ENCODE assay signal across 9 cellular contexts in genomic region chr22:32764330-32765116, GRCh38. TPM values are rescaled to one million over a fixed set of nuclear protein-coding genes. Genes with fewer than 3 reads are reported as not detected.
DNase-seq lines count a peak whose midpoint lies in the region; ATAC-seq and TF ChIP-seq lines count a peak whose summit lies in the region.
"Had no signal": no experiment of that assay in that cellular context is flagged by ENCODE, and none has a peak within 500 bp of the region (broad histone marks: within the 10 kb centered on the region; RNA-seq: fewer than 3 reads in every experiment).

No MANE protein-coding gene starts in this region.

- no peaks in the 10 kb centered on the region for H3K27me3 ChIP-seq in adrenal gland
- peaks cover 0 to 3% (median 0%) of the 10 kb centered on the region in 9 donors for H3K27me3 ChIP-seq in heart left ventricle

- H3K36me3 ChIP-seq in adrenal gland (replicated peaks in 1 of 2): no peaks in the 10 kb centered on the region
- H3K36me3 ChIP-seq in heart left ventricle: no peaks in the 10 kb centered on the region

- H3K27ac Mint-ChIP-seq in T-helper 17 cell: no peak overlapping the region

- TF ChIP-seq POLR2A in adrenal gland (IDR thresholded peaks at IDR 0.05): no peak
- no peak for TF ChIP-seq POLR2A in heart left ventricle (IDR thresholded peaks at IDR 0.05)

- no peak overlapping the region for H3K4me3 Mint-ChIP-seq in T-helper 17 cell

- H3K27me3 Mint-ChIP-seq in T-helper 17 cell: peaks cover 39% of the 10 kb centered on the region

- H3K4me1 ChIP-seq in adrenal gland (replicated peaks in 1 of 2): peaks cover 0 to 4% of the 10 kb centered on the region in 2 donors
- peaks cover 5 to 53% (median 33%) of the 10 kb centered on the region in 12 donors for H3K4me1 ChIP-seq in heart left ventricle

- H3K4me1 Mint-ChIP-seq in T-helper 17 cell: peaks cover 2% of the 10 kb centered on the region

- TF ChIP-seq CTCF in adrenal gland (IDR thresholded peaks at IDR 0.05) (no peak), heart left ventricle (IDR thresholded peaks at IDR 0.05) (no peak), retinal pigment epithelial cell (conservative IDR thresholded peaks at IDR 0.05; ENCODE audit: low read depth, low read length) (no peak)

- H3K4me3 ChIP-seq in adrenal gland (no peak overlapping the region), heart left ventricle (no peak overlapping the region), retinal pigment epithelial cell (ENCODE audit: low read length) (no peak overlapping the region)

- intact Hi-C loops in adrenal gland (cut with DNase I) (no loop called here), heart left ventricle (cut with DNase I) (loop anchor here in 4 of 10 donors (5.0 to 10.0 kb wide), 7 partner anchors 33 to 230 kb away; no protein-coding TSS in a partner anchor)

- peak overlapping the region in 3 of 5 donors; percentile 38 to 88 (median 67) for H3K27ac ChIP-seq in adrenal gland
- H3K27ac ChIP-seq in heart left ventricle: peak overlapping the region; percentile 64 to 89 (median 72)

- WGBS in adrenal gland, 4 donors: 51 to 64% (median 57%) methylated on average over 14 to 15 of the region's 15 CpGs
- 48 to 62% (median 50%) methylated on average over 12 to 15 of the region's 15 CpGs for WGBS in heart left ventricle, 4 donors

- H3K9me3 ChIP-seq in adrenal gland (replicated peaks in 1 of 3): no peaks in the 10 kb centered on the region
- H3K9me3 ChIP-seq in heart left ventricle: peaks cover 0 to 20% (median 1%) of the 10 kb centered on the region in 12 donors
- H3K9me3 ChIP-seq in T-helper 17 cell (ENCODE audit: control insufficient read depth, low read length, poor library complexity, severe bottlenecking): no peaks in the 10 kb centered on the region

- DNase-seq in GM04503 (ENCODE audit: low read depth) (peak; percentile 47), adrenal gland (peak in 5 of 7 donors; percentile 5 to 60 (median 30)), heart left ventricle (peak; percentile 38 to 76 (median 72)), retinal pigment epithelial cell (ENCODE audit: low read depth) (peak; percentile 80), T-helper 17 cell (no peak)

- ATAC-seq in heart left ventricle (peak; percentile 22 to 81 (median 70)), HG02623 (IDR thresholded peaks at IDR 0.05; ENCODE audit: unreplicated experiment) (no peak), T-helper 17 cell (no peak), GM19452 (IDR thresholded peaks at IDR 0.05; ENCODE audit: unreplicated experiment) (no peak), GM18907 (IDR thresholded peaks at IDR 0.05; ENCODE audit: unreplicated experiment) (no peak)
- ATAC-seq: Panc1 had no signal

- no peaks in the 10 kb centered on the region for H3K36me3 Mint-ChIP-seq in T-helper 17 cell (ENCODE audit: low read depth)

RNA-seq across cellular contexts. Expression of gene TIMP3, which starts 37.0 kb away (rescaled TPM):
- total RNA-seq in adrenal gland (100 to 1,000 TPM; 248 to 677 (median 477) TPM), heart left ventricle (100 to 1,000 TPM; 121 to 629 (median 187) TPM), T-helper 17 cell (under 1 TPM in 1 of 2 donors, not detected in 1; 0.26 TPM)
- polyA plus RNA-seq in adrenal gland (100 to 1,000 TPM in 2 of 3 donors, 10 to 100 TPM in 1; 78.0 to 231 (median 147) TPM), heart left ventricle (100 to 1,000 TPM; 112 to 137 TPM)

Comparison
In these comparisons a context has a peak if more than half of its experiments do, and no peak if none do; other contexts are left out.
1. DNase-seq: peak in GM04503 (single experiment), adrenal gland (5 of 7), heart left ventricle (5 of 5) and retinal pigment epithelial cell (single experiment); none in T-helper 17 cell (0 of 3).
2. ATAC-seq: peak in heart left ventricle (4 of 4); none in HG02623 (single experiment), T-helper 17 cell (single experiment), GM19452 (single experiment) and GM18907 (single experiment).
3. RNA of gene TIMP3, which starts 37.0 kb away (total RNA-seq): 248 to 677 TPM in adrenal gland and 121 to 629 TPM in heart left ventricle; 0.26 TPM in T-helper 17 cell; every median in the first group is over 10 times any median in the second.